ENCODE assay signal across 25 cellular contexts in the genomic region with DNA sequence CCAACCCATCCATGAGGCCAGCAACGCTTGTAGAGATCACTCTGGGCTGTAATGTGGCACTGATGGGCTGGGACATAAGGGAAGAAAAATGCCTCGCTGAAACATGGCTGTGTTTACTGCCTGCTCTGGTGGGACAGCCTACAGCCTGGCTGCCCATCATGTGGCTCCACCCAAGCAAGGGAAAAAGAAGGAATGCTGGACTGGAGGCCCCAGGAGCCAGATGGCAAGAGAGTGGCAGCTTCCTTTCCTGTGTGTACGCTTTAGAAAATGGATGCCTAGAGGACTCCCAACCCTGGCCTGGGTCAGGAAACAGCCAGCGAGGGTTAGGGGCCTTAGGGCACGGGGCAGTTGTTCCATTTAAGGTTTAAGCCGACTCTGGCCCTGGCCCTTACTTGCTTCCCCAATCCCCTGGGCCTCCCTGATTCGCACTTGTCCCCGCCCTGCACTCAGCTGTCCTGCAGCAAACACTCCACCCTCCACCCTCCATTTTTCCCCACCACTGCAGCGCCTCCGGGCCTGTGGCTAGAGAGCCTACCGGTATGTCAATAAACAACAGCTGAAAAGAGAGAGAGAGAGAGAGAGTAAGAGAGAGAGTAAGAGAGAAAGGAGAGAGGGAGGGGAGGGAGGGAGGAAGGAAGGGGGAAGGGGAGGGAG.
DNase-seq lines count a peak whose midpoint lies in the region; ATAC-seq lines count a peak whose summit lies in the region.
"Had no signal": no experiment of that assay in that cellular context is flagged by ENCODE, and none has a peak within 500 bp of the region (broad histone marks: within the 10 kb centered on the region; RNA-seq: fewer than 3 reads in every experiment).

No MANE protein-coding gene starts in this region.

- H3K36me3 ChIP-seq in mesenchymal stem cell (ENCODE audit: control insufficient read depth in 1 of 2, insufficient read depth in 2 of 2, low read depth in 1 of 2, low read length in 2 of 2), result no peaks in the 10 kb centered on the region
- H3K36me3 ChIP-seq: ascending aorta, left lung, spleen, tibial nerve had no signal

- no peak overlapping the region for H3K9ac ChIP-seq in mesenchymal stem cell (ENCODE audit: low read length)

- H3K18ac ChIP-seq in mesenchymal stem cell (ENCODE audit: low read depth in 1 of 2, low read length in 2 of 2), result peak overlapping the region in 1 of 2 experiments; percentile 0

- H4K91ac ChIP-seq in mesenchymal stem cell (ENCODE audit: low read length), result peak overlapping the region; percentile 6

- H2BK15ac ChIP-seq in mesenchymal stem cell (ENCODE audit: low read depth, poor library complexity, severe bottlenecking), result no peak overlapping the region

- H3K9me3 ChIP-seq in mesenchymal stem cell (ENCODE audit: control insufficient read depth, low read length), result no peaks in the 10 kb centered on the region

- no peak overlapping the region for H2BK120ac ChIP-seq in mesenchymal stem cell (ENCODE audit: low read depth, low read length)

- H3K23ac ChIP-seq in mesenchymal stem cell (ENCODE audit: low read length in 2 of 2), result no peak overlapping the region

- H3K4me1 ChIP-seq in mesenchymal stem cell (ENCODE audit: control insufficient read depth, insufficient read depth, low read depth, low read length), result no peaks in the 10 kb centered on the region
- H3K4me1 ChIP-seq: ascending aorta, left lung, spleen, tibial nerve had no signal

- peak overlapping the region; percentile 19 for H4K8ac ChIP-seq in mesenchymal stem cell (ENCODE audit: low read length)

- 72% methylated on average over 8 of the region's 11 CpGs for WGBS in mesenchymal stem cell

- H2AK5ac ChIP-seq in mesenchymal stem cell (ENCODE audit: low read length, severe bottlenecking), result no peak overlapping the region

- no peak overlapping the region for H3K4me3 ChIP-seq in mesenchymal stem cell (ENCODE audit: insufficient read depth in 1 of 2, low read depth in 1 of 2, low read length in 2 of 2)
- H3K4me3 ChIP-seq: ascending aorta, left lung, spleen, tibial nerve had no signal

- H3K4me2 ChIP-seq in mesenchymal stem cell (ENCODE audit: low read length, poor library complexity, severe bottlenecking), result no peak overlapping the region

- H2AFZ ChIP-seq in mesenchymal stem cell (ENCODE audit: low read depth, low read length), result peak overlapping the region; percentile 18

- no peak overlapping the region for H2BK5ac ChIP-seq in mesenchymal stem cell (ENCODE audit: low read depth, low read length, poor library complexity, severe bottlenecking)

- H3K27ac ChIP-seq in mesenchymal stem cell (ENCODE audit: low read length, poor library complexity, severe bottlenecking), result no peak overlapping the region
- H3K27ac ChIP-seq: ascending aorta, left lung, spleen, tibial nerve had no signal

- ATAC-seq in HG03354 (IDR thresholded peaks at IDR 0.05; ENCODE audit: poor library complexity, severe bottlenecking, unreplicated experiment) (no peak), HG03442 (IDR thresholded peaks at IDR 0.05; ENCODE audit: unreplicated experiment) (no peak)
- ATAC-seq: activated CD8-positive, alpha-beta T cell treated with anti-CD3 and anti-CD28 coated beads for 36 hours; activated T-helper 17 cell treated with anti-CD3 and anti-CD28 coated beads, Interleukin-2, amount 50 U/mL, for 72 hours; left lung; SK-N-SH treated with all-trans-retinoic acid at 6 μM for 48 hours; T-helper 17 cell had no signal

- H3K4ac ChIP-seq in mesenchymal stem cell (ENCODE audit: low read depth in 1 of 2, low read length in 2 of 2), result no peak overlapping the region

- no peaks in the 10 kb centered on the region for H3K79me1 ChIP-seq in mesenchymal stem cell (replicated peaks; ENCODE audit: low read length, poor library complexity, severe bottlenecking)

- DNase-seq in DMS153 treated with DMSO at 0.1 percent for 48 hours (lab: John Stamatoyannopoulos, UW; ENCODE audit: unreplicated experiment), result peak; percentile 66
- DNase-seq in NCI-H2029 treated with DMSO at 0.1 percent for 48 hours (lab: John Stamatoyannopoulos, UW), result peak; percentile 2
- DNase-seq in SHP77 treated with DMSO at 0.1 percent for 48 hours (lab: John Stamatoyannopoulos, UW), result peak; percentile 43
- DNase-seq in mesenchymal stem cell, result peak; percentile 10
- DNase-seq in islet precursor cell, result no peak
- no peak for DNase-seq in HUDEP-2 (lab: John Stamatoyannopoulos, UW; ENCODE audit: unreplicated experiment in 76 of 76)
- DNase-seq: activated CD8-positive, alpha-beta T cell treated with anti-CD3 and anti-CD28 coated beads for 36 hours; activated naive CD8-positive, alpha-beta T cell treated with anti-CD3 and anti-CD28 coated beads, Interleukin-2, amount 10 ng/mL, durations not matched to agents 7 days and 5 days; CD4-positive, CD25-positive, alpha-beta regulatory T cell; HCEC 1CT; hippocampal formation; immature natural killer cell; KG1; NCI-H1436 treated with DMSO at 0.1 percent for 48 hours; NCI-H2171; NCI-H524 treated with DMSO at 0.1 percent for 48 hours; spleen; T-helper 17 cell had no signal

- H3K27me3 ChIP-seq in mesenchymal stem cell (ENCODE audit: control insufficient read depth in 1 of 2, insufficient read depth in 1 of 2, low read length in 2 of 2), result no peaks in the 10 kb centered on the region
- H3K27me3 ChIP-seq: ascending aorta, left lung, spleen, tibial nerve had no signal

- H3K14ac ChIP-seq in mesenchymal stem cell (ENCODE audit: low read length in 2 of 2), result no peak overlapping the region

- H2BK12ac ChIP-seq in mesenchymal stem cell (ENCODE audit: low read length in 2 of 2), result peak overlapping the region; percentile 2 to 3

Comparison
In these comparisons a context has a peak if more than half of its experiments do, and no peak if none do; other contexts are left out.
1. DNase-seq: peak in DMS153 treated with DMSO at 0.1 percent for 48 hours (single experiment), NCI-H2029 treated with DMSO at 0.1 percent for 48 hours (single experiment), SHP77 treated with DMSO at 0.1 percent for 48 hours (single experiment) and mesenchymal stem cell (single experiment); none in islet precursor cell (single experiment) and HUDEP-2 (0 of 76).